In the genomic region with DNA sequence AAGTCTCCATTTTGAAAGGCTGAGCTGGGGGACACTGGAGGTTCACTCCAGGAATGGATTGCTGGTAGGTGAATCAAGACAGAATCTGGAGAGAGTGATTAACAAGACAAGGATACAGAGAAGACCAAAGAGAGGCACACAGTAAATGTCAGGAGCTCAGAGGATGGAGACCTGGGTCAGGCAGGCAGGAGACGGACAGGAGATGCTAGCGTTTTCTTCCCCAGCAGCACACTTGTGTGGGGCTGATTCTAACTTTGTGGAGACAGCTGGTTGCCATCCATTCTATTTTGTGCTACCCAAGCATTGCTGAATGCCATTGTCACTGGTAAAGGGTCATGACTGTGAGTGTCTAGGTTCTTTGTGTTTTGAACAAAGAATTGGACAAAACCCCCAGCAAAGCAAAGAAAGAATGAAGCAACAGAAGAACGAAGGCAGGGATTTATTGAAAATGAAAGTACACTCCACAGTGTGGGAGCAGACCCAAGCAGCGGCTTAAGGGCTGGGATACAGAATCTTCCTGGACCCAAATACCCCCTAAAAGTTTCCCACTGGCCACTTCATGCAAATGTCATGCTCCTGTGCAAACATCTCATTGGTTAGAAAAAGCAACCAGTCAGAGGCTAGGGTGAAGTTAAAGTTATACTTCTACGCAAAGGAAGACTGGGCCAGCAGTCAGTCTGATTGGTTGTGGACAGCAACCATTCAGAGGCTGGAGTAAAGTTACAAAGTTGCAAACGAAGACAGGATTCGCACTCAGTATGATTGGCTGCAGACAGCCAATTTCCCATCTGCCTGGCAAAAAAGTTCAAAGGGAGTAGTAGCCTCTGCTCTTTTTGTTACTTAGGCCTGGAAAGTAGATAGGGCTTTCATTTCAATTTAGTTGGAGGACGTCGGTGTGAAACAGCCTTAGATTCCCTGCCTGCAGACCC, we compare ENCODE assay signal across 9 cellular contexts. TPM values are rescaled to one million over a fixed set of nuclear protein-coding genes. Genes with fewer than 3 reads are reported as not detected.
DNase-seq lines count a peak whose midpoint lies in the region; ATAC-seq and TF ChIP-seq lines count a peak whose summit lies in the region.
"Had no signal": no experiment of that assay in that cellular context is flagged by ENCODE, and none has a peak within 500 bp of the region (broad histone marks: within the 10 kb centered on the region; RNA-seq: fewer than 3 reads in every experiment).

No MANE protein-coding gene starts in this region.

- no peak overlapping the region for H3K27ac Mint-ChIP-seq in activated CD4-positive, alpha-beta T cell treated with anti-CD3 and anti-CD28 coated beads, Interleukin-2, amount 10 ng/mL, durations not matched to agents 7 days and 5 days
- H3K27ac Mint-ChIP-seq in central memory CD8-positive, alpha-beta T cell (ENCODE audit: low read depth) = no peak overlapping the region

- peaks cover 28% of the 10 kb centered on the region for H3K4me1 Mint-ChIP-seq in activated CD4-positive, alpha-beta T cell treated with anti-CD3 and anti-CD28 coated beads, Interleukin-2, amount 10 ng/mL, durations not matched to agents 7 days and 5 days
- H3K4me1 Mint-ChIP-seq in central memory CD8-positive, alpha-beta T cell = peaks cover 11% of the 10 kb centered on the region

- H3K27me3 ChIP-seq in liver (ENCODE audit: control insufficient read depth in 4 of 4, insufficient read depth in 4 of 4, low read length in 3 of 4) (no peaks in the 10 kb centered on the region), transverse colon (no peaks in the 10 kb centered on the region)

- H3K27ac ChIP-seq in liver (ENCODE audit: low read depth in 1 of 2, low read length in 2 of 2) (no peak overlapping the region), transverse colon (peak overlapping the region; percentile 41 to 79 (median 68))

- TF ChIP-seq RAD21 in liver (IDR thresholded peaks at IDR 0.05) = no peak

- TF ChIP-seq CTCF in liver (IDR thresholded peaks at IDR 0.05; ENCODE audit: low read depth, low read length, missing input control) = no peak
- TF ChIP-seq CTCF in transverse colon (IDR thresholded peaks at IDR 0.05) = peak in 1 of 5 experiments; percentile 12

- H3K27me3 Mint-ChIP-seq in activated CD4-positive, alpha-beta T cell treated with anti-CD3 and anti-CD28 coated beads, Interleukin-2, amount 10 ng/mL, durations not matched to agents 7 days and 5 days = no peaks in the 10 kb centered on the region
- H3K27me3 Mint-ChIP-seq in central memory CD8-positive, alpha-beta T cell = no peaks in the 10 kb centered on the region

- WGBS in liver = 55% methylated on average over 9 of the region's 9 CpGs
- 52 to 55% methylated on average over 8 to 9 of the region's 9 CpGs for WGBS in transverse colon (ENCODE audit: low coverage in 1 of 2), 2 donors

- in situ Hi-C loops in transverse colon (cut with MboI; ENCODE audit: low pct_ligation_motif_present in 1 of 4, low pct_unique_long_range_greater_than_20kb in 1 of 4, low sequenced_read_pairs in 3 of 4) = no loop called here

- H3K9me3 ChIP-seq in liver (ENCODE audit: control insufficient read depth in 4 of 4, low read length in 3 of 4) (no peaks in the 10 kb centered on the region), transverse colon (no peaks in the 10 kb centered on the region)

- DNase-seq in activated CD4-positive, alpha-beta T cell treated with anti-CD3 and anti-CD28 coated beads, Interleukin-2, amount 10 ng/mL, durations not matched to agents 7 days and 5 days = no peak
- DNase-seq in activated CD4-positive, alpha-beta T cell treated with anti-CD3 and anti-CD28 coated beads, Interleukin-2, amount 50 U/mL, for 48 hours = no peak
- no peak for DNase-seq in central memory CD8-positive, alpha-beta T cell (ENCODE audit: low spot score in 2 of 2)
- DNase-seq in transverse colon (peak; percentile 29), foreskin melanocyte (no peak)
- DNase-seq: erythroblast had no signal

- H3K4me1 ChIP-seq in liver (ENCODE audit: control insufficient read depth in 4 of 4, insufficient read depth in 4 of 4, low read length in 3 of 4) (peaks cover 0 to 7% (median 3%) of the 10 kb centered on the region in 4 donors), transverse colon (peaks cover 0 to 13% (median 5%) of the 10 kb centered on the region in 4 donors)

- CTCF ChIA-PET in activated CD4-positive, alpha-beta T cell treated with anti-CD3 and anti-CD28 coated beads, Interleukin-2, amount 10 ng/mL, durations not matched to agents 7 days and 5 days (lab: Charles Lee) = no interaction called here

- intact Hi-C loops in transverse colon (cut with DNase I; ENCODE audit: low total_unique reads) = no loop called here

- peak overlapping the region in 1 of 2 donors; percentile 20 for H3K9ac ChIP-seq in liver (ENCODE audit: low read depth in 1 of 2, low read length in 2 of 2)

- no peak for TF ChIP-seq EP300 in transverse colon (IDR thresholded peaks at IDR 0.05; ENCODE audit: low read depth)

- H3K4me3 Mint-ChIP-seq in activated CD4-positive, alpha-beta T cell treated with anti-CD3 and anti-CD28 coated beads, Interleukin-2, amount 10 ng/mL, durations not matched to agents 7 days and 5 days = peak overlapping the region; percentile 26
- peak overlapping the region; percentile 16 for H3K4me3 Mint-ChIP-seq in central memory CD8-positive, alpha-beta T cell

- H3K36me3 Mint-ChIP-seq in activated CD4-positive, alpha-beta T cell treated with anti-CD3 and anti-CD28 coated beads, Interleukin-2, amount 10 ng/mL, durations not matched to agents 7 days and 5 days (ENCODE audit: low read depth) = no peaks in the 10 kb centered on the region
- no peaks in the 10 kb centered on the region for H3K36me3 Mint-ChIP-seq in central memory CD8-positive, alpha-beta T cell (ENCODE audit: insufficient read depth)

- H3K4me3 ChIP-seq in liver (ENCODE audit: low read depth in 1 of 3, low read length in 3 of 3) (peak overlapping the region in 2 of 3 donors; percentile 22 to 47), transverse colon (peak overlapping the region in 2 of 4 donors; percentile 16 to 38)

- H3K36me3 ChIP-seq in liver (ENCODE audit: control insufficient read depth in 4 of 4, insufficient read depth in 3 of 4, low read depth in 1 of 4, low read length in 3 of 4) = no peaks in the 10 kb centered on the region
- no peaks in the 10 kb centered on the region for H3K36me3 ChIP-seq in transverse colon

- no peaks in the 10 kb centered on the region for H3K9me3 Mint-ChIP-seq in activated CD4-positive, alpha-beta T cell treated with anti-CD3 and anti-CD28 coated beads, Interleukin-2, amount 10 ng/mL, durations not matched to agents 7 days and 5 days
- H3K9me3 Mint-ChIP-seq in central memory CD8-positive, alpha-beta T cell = no peaks in the 10 kb centered on the region

- TF ChIP-seq POLR2A in transverse colon (IDR thresholded peaks at IDR 0.05) = no peak

- POLR2A ChIA-PET in activated CD4-positive, alpha-beta T cell treated with anti-CD3 and anti-CD28 coated beads, Interleukin-2, amount 10 ng/mL, durations not matched to agents 7 days and 5 days (lab: Charles Lee) = no interaction called here

- no peak for ATAC-seq in central memory CD8-positive, alpha-beta T cell (replicated peaks; ENCODE audit: extremely low read depth, poor library complexity, severe bottlenecking)
- ATAC-seq in HG02759 (IDR thresholded peaks at IDR 0.05; ENCODE audit: unreplicated experiment) (no peak), HG03521 (IDR thresholded peaks at IDR 0.05; ENCODE audit: unreplicated experiment) (no peak)

TF ChIP-seq in liver, 16 proteins besides CTCF, POLR2A, EP300 and RAD21 (continues in another document):
- TF ChIP-seq, protein P1, sequence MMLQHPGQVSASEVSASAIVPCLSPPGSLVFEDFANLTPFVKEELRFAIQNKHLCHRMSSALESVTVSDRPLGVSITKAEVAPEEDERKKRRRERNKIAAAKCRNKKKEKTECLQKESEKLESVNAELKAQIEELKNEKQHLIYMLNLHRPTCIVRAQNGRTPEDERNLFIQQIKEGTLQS (IDR thresholded peaks at IDR 0.05) = no peak
- TF ChIP-seq YY1 (IDR thresholded peaks at IDR 0.05) (no peak), FOXA2 (IDR thresholded peaks at IDR 0.05) (no peak), RXRA (IDR thresholded peaks at IDR 0.05) (no peak), FOXA1 (IDR thresholded peaks at IDR 0.05) (no peak), TAF1 (conservative IDR thresholded peaks at IDR 0.05) (no peak), JUND (IDR thresholded peaks at IDR 0.05) (no peak)
- TF ChIP-seq, protein P2, sequence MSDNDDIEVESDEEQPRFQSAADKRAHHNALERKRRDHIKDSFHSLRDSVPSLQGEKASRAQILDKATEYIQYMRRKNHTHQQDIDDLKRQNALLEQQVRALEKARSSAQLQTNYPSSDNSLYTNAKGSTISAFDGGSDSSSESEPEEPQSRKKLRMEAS (IDR thresholded peaks at IDR 0.05) = no peak

RNA-seq across cellular contexts. Expression of a gene that starts 17.5 kb away (rescaled TPM):
- 1 to 10 TPM; 1.3 to 1.9 TPM for total RNA-seq in activated CD4-positive, alpha-beta T cell treated with anti-CD3 and anti-CD28 coated beads, Interleukin-2, amount 10 ng/mL, durations not matched to agents 7 days and 5 days
- total RNA-seq in liver (10 to 100 TPM in 1 of 2 donors, 1 to 10 TPM in 1; 1.8 to 10.5 TPM), transverse colon (10 to 100 TPM in 1 of 4 donors, 1 to 10 TPM in 3; 2.2 to 34.6 (median 6.0) TPM)
- under 1 TPM; 0.67 to 0.76 TPM for polyA plus RNA-seq in liver

RNA-seq across cellular contexts. Expression of a gene that starts 34.2 kb away (rescaled TPM):
- 10 to 100 TPM; 12.7 to 17.0 TPM for total RNA-seq in activated CD4-positive, alpha-beta T cell treated with anti-CD3 and anti-CD28 coated beads, Interleukin-2, amount 10 ng/mL, durations not matched to agents 7 days and 5 days
- total RNA-seq in liver (10 to 100 TPM; 33.2 to 97.0 TPM), transverse colon (100 to 1,000 TPM in 3 of 4 donors, 10 to 100 TPM in 1; 91.9 to 296 (median 159) TPM)
- 10 to 100 TPM; 44.4 to 47.4 TPM for polyA plus RNA-seq in liver

RNA-seq across cellular contexts. Expression of a gene that starts 34.4 kb away (rescaled TPM):
- 10 to 100 TPM; 53.9 to 59.3 TPM for total RNA-seq in activated CD4-positive, alpha-beta T cell treated with anti-CD3 and anti-CD28 coated beads, Interleukin-2, amount 10 ng/mL, durations not matched to agents 7 days and 5 days
- total RNA-seq in liver = 10 to 100 TPM; 19.6 to 23.8 TPM
- 10 to 100 TPM; 65.6 to 73.9 TPM for polyA plus RNA-seq in liver
- 10 to 100 TPM in 3 of 4 donors, 1 to 10 TPM in 1; 5.8 to 54.2 (median 34.3) TPM for total RNA-seq in transverse colon

RNA-seq across cellular contexts. Expression of a gene that starts 40.0 kb away (rescaled TPM):
- 10 to 100 TPM in 1 of 2 experiments, 1 to 10 TPM in 1; 9.7 to 11.2 TPM for total RNA-seq in activated CD4-positive, alpha-beta T cell treated with anti-CD3 and anti-CD28 coated beads, Interleukin-2, amount 10 ng/mL, durations not matched to agents 7 days and 5 days
- 10 to 100 TPM; 10.3 to 10.4 TPM for total RNA-seq in liver
- 1 to 10 TPM; 2.2 to 5.2 TPM for polyA plus RNA-seq in liver
- 10 to 100 TPM; 13.0 to 29.3 (median 15.7) TPM for total RNA-seq in transverse colon

Comparison
In these comparisons a context has a peak if more than half of its experiments do, and no peak if none do; other contexts are left out.
1. H3K27ac ChIP-seq: peak in transverse colon (4 of 4); none in liver (0 of 2).